Comparison of ENCODE assay signal across 25 cellular contexts in the genomic region with DNA sequence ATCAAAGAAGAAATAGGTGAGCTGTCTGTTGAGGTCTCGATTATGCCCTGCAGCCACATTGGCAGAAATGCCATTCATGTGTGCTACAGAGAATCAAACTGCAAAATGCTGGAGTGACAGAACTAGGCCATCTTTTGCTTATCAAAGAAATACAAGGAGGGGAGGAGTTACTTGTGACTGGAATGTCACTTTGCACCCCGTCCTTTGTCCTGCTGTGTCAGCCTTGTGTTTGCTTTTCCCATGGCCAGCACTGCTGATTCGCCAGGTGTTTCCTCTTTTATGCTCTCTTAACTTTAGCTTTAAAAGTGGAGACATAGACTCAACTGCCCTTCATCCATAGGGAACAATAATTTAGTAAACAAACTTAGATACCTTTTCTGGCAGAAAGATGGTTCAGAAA. TPM values are rescaled to one million over a fixed set of nuclear protein-coding genes. Genes with fewer than 3 reads are reported as not detected.
A peak's percentile ranks its signal among the peaks of the same experiment; 100 is the strongest.
DNase-seq lines count a peak whose midpoint lies in the region; ATAC-seq and TF ChIP-seq lines count a peak whose summit lies in the region.
"Had no signal": no experiment of that assay in that cellular context is flagged by ENCODE, and none has a peak within 500 bp of the region (broad histone marks: within the 10 kb centered on the region; RNA-seq: fewer than 3 reads in every experiment).

No MANE protein-coding gene starts in this region.

- H3K27me3 Mint-ChIP-seq in WTC11 (ENCODE audit: low read depth): no peaks in the 10 kb centered on the region
- H3K27me3 Mint-ChIP-seq: naive thymus-derived CD8-positive, alpha-beta T cell had no signal

- no peaks in the 10 kb centered on the region for H3K36me3 ChIP-seq in right lobe of liver
- H3K36me3 ChIP-seq: ovary had no signal

- POLR2A ChIA-PET in WTC11 (lab: Charles Lee): no interaction called here

- peaks cover 0 to 20% (median 10%) of the 10 kb centered on the region in 4 donors for H3K4me1 ChIP-seq in right lobe of liver
- H3K4me1 ChIP-seq: foreskin keratinocyte, testis had no signal

- no peaks in the 10 kb centered on the region for H3K9me3 ChIP-seq in right lobe of liver
- H3K9me3 ChIP-seq: ovary, testis had no signal

- no peak overlapping the region for H3K4me3 Mint-ChIP-seq in WTC11
- H3K4me3 Mint-ChIP-seq: H9; naive thymus-derived CD8-positive, alpha-beta T cell; T-helper 1 cell treated with Interleukin-12 subunit alpha and Interleukin-12 subunit beta and Interleukin-4 antibody, amounts not matched to agents 30 μg/mL and 1 μg/mL, for 36 hours had no signal

- no peaks in the 10 kb centered on the region for H3K27me3 ChIP-seq in right lobe of liver
- H3K27me3 ChIP-seq: foreskin keratinocyte, ovary, testis had no signal

- TF ChIP-seq CTCF in WTC11 (IDR thresholded peaks at IDR 0.05) (no peak), right lobe of liver (IDR thresholded peaks at IDR 0.05) (no peak)

- DNase-seq in Right ventricle myocardium superior (no peak), Right ventricle myocardium inferior (ENCODE audit: missing footprints) (no peak), WTC11 (ENCODE audit: low spot score) (no peak), right lobe of liver (peak in 1 of 3 donors; percentile 73), SIG-M5 (lab: John Stamatoyannopoulos, UW) (no peak), GF-D8 (lab: John Stamatoyannopoulos, UW) (no peak)
- no peak for DNase-seq in activated effector memory CD4-positive, alpha-beta T cell treated with anti-CD3 and anti-CD28 coated beads, Interleukin-2, amount 50 U/mL, for 16 hours
- DNase-seq: activated gamma-delta T cell treated with Interleukin-2 at 50 U/mL for 16 hours; erythroblast; foreskin keratinocyte; H9; hippocampal formation; mammary epithelial cell; naive thymus-derived CD8-positive, alpha-beta T cell; NCI-H1092; NCI-H2171 treated with DMSO at 0.1 percent for 48 hours; ovary; testis; WERI-Rb-1 had no signal

- TF ChIP-seq POLR2A in right lobe of liver (IDR thresholded peaks at IDR 0.05): no peak

- H3K27ac Mint-ChIP-seq in WTC11: peak overlapping the region; percentile 47
- H3K27ac Mint-ChIP-seq: T-helper 1 cell treated with Interleukin-12 subunit alpha and Interleukin-12 subunit beta and Interleukin-4 antibody, amounts not matched to agents 30 μg/mL and 1 μg/mL, for 36 hours had no signal

- intact Hi-C loops in Right ventricle myocardium superior (cut with DNase I): no loop called here
- intact Hi-C loops in Right ventricle myocardium inferior (cut with DNase I): no loop called here
- intact Hi-C loops in right lobe of liver (cut with DNase I): no loop called here

- CTCF ChIA-PET in WTC11 (lab: Charles Lee): interaction anchor here (1.3 to 1.5 kb wide), 2 partner anchors 17 to 117 kb away, joined by 3 to 5 read pairs; no protein-coding TSS in a partner anchor

- H3K4me3 ChIP-seq in right lobe of liver: no peak overlapping the region
- H3K4me3 ChIP-seq: ovary, testis had no signal

- H3K27ac ChIP-seq in right lobe of liver: peak overlapping the region in 1 of 3 donors; percentile 38
- H3K27ac ChIP-seq: C4-2B, foreskin keratinocyte, ovary, testis, WERI-Rb-1 had no signal

- ATAC-seq in Right ventricle myocardium superior (ENCODE audit: poor library complexity): peak; percentile 48
- no peak for ATAC-seq in Right ventricle myocardium inferior
- ATAC-seq in WTC11: no peak
- peak; percentile 70 to 84 (median 76) for ATAC-seq in right lobe of liver
- ATAC-seq in HG02610 (IDR thresholded peaks at IDR 0.05; ENCODE audit: unreplicated experiment): no peak
- ATAC-seq: foreskin keratinocyte; naive thymus-derived CD8-positive, alpha-beta T cell; sciatic nerve had no signal

- H3K4me1 Mint-ChIP-seq in WTC11: peaks cover 10% of the 10 kb centered on the region

- 35% methylated on average over 3 of the region's 3 CpGs for WGBS in right lobe of liver (ENCODE audit: insufficient coverage, low coverage, low lambda C conversion rate, missing lambda C conversion rate)

- peaks cover 29% of the 10 kb centered on the region for H3K36me3 Mint-ChIP-seq in WTC11

- H3K9me3 Mint-ChIP-seq in WTC11: no peaks in the 10 kb centered on the region
- H3K9me3 Mint-ChIP-seq: H9; naive thymus-derived CD8-positive, alpha-beta T cell; T-helper 1 cell treated with Interleukin-12 subunit alpha and Interleukin-12 subunit beta and Interleukin-4 antibody, amounts not matched to agents 30 μg/mL and 1 μg/mL, for 36 hours had no signal

TF ChIP-seq in WTC11, 78 proteins besides CTCF, POLR2A, EP300 and RAD21:
- TF ChIP-seq TEAD4 (CRISPR knock-in tag; IDR thresholded peaks at IDR 0.05): no peak
- TF ChIP-seq, protein P1, sequence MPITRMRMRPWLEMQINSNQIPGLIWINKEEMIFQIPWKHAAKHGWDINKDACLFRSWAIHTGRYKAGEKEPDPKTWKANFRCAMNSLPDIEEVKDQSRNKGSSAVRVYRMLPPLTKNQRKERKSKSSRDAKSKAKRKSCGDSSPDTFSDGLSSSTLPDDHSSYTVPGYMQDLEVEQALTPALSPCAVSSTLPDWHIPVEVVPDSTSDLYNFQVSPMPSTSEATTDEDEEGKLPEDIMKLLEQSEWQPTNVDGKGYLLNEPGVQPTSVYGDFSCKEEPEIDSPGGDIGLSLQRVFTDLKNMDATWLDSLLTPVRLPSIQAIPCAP (CRISPR knock-in tag; IDR thresholded peaks at IDR 0.05): no peak
- no peak for TF ChIP-seq NR2C2 (CRISPR knock-in tag; IDR thresholded peaks at IDR 0.05)

RNA-seq across cellular contexts. Expression of a gene that starts 54.3 kb away (rescaled TPM):
- total RNA-seq in Right ventricle myocardium superior (not detected), Right ventricle myocardium inferior (not detected), WTC11 (2021) (0.07 TPM in 1 of 3 replicates, not detected in the others), right lobe of liver (under 1 TPM in 3 of 6 experiments, not detected in 3; 0.18 to 0.50 (median 0.25) TPM)
- total RNA-seq: foreskin keratinocyte; H9; LHCN-M2; mammary epithelial cell; naive thymus-derived CD8-positive, alpha-beta T cell; SK-MEL-5 had no signal

Comparison
In these comparisons a context has a peak if more than half of its experiments do, and no peak if none do; other contexts are left out.
1. ATAC-seq: peak in Right ventricle myocardium superior (single experiment) and right lobe of liver (4 of 4); none in Right ventricle myocardium inferior (single experiment), WTC11 (single experiment) and HG02610 (single experiment).